In the genomic region with DNA sequence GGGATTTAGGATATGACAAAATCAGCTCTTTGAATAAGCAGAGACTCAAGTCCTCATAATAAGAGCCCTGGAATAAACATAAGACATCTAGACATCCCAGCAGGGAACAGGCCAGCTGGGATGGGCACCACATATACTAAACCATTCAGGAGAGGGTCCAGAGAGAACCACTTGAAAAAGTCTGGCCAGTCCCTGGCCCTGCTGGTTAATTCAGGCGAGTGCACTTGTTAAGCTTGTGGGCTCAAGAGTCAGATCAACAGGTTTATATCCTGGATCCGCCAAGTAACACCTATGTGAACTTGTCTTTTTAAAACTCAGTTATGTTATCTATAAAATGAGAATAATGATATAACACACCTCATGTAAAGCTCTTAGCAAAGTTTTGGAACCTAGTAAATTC, we compare ENCODE assay signal across 26 cellular contexts.
"Had no signal": no experiment of that assay in that cellular context is flagged by ENCODE, and none has a peak within 500 bp of the region (broad histone marks: within the 10 kb centered on the region; RNA-seq: fewer than 3 reads in every experiment).

No MANE protein-coding gene starts in this region.

- H3K27me3 ChIP-seq: pancreas, testis, thyroid gland, transverse colon, upper lobe of left lung, vagina had no signal

- H3K9me3 ChIP-seq: pancreas, prostate gland, testis, thyroid gland, transverse colon, upper lobe of left lung, vagina had no signal

- H3K4me3 Mint-ChIP-seq: naive thymus-derived CD8-positive, alpha-beta T cell; nephron; neural crest cell; stimulated activated naive B cell treated with anti-CD40 and anti-IgM and Interleukin-4, amounts not matched to agents 10 μg/mL and 1 μg/mL and 100 μg/mL, for 72 hours had no signal

- ATAC-seq: naive thymus-derived CD8-positive, alpha-beta T cell; pancreas; right cardiac atrium; sciatic nerve; stimulated activated naive B cell treated with anti-CD40 and anti-IgM and Interleukin-4, amounts not matched to agents 10 μg/mL and 1 μg/mL and 100 μg/mL, for 72 hours; stimulated activated naive CD8-positive, alpha-beta T cell treated with anti-CD3 and anti-CD28 coated beads, Interleukin-15, Interleukin-2, amounts not matched to agents 100 U/mL and 50 U/mL, for 24 hours had no signal

- H3K27ac ChIP-seq: left ventricle myocardium inferior, pancreas, prostate gland, skin epidermis, stomach, testis, thyroid gland, transverse colon, upper lobe of left lung, vagina had no signal

- H3K4me1 Mint-ChIP-seq: naive thymus-derived CD8-positive, alpha-beta T cell; stimulated activated naive B cell treated with anti-CD40 and anti-IgM and Interleukin-4, amounts not matched to agents 10 μg/mL and 1 μg/mL and 100 μg/mL, for 72 hours had no signal

- H3K4me1 ChIP-seq: left ventricle myocardium inferior, pancreas, prostate gland, stomach, testis, thyroid gland, transverse colon, upper lobe of left lung, vagina had no signal

- H3K27ac Mint-ChIP-seq: naive thymus-derived CD8-positive, alpha-beta T cell; stimulated activated naive B cell treated with anti-CD40 and anti-IgM and Interleukin-4, amounts not matched to agents 10 μg/mL and 1 μg/mL and 100 μg/mL, for 72 hours had no signal

- DNase-seq: hypothalamus; islet precursor cell; left ventricle myocardium inferior; naive thymus-derived CD8-positive, alpha-beta T cell; nucleus accumbens; pancreas; posterior cingulate gyrus; retina; right cardiac atrium; stimulated activated CD4-positive, alpha-beta T cell treated with anti-CD3 and anti-CD28 coated beads, Interleukin-12 subunit alpha, Interleukin-12 subunit beta, amount 100 ng/mL, for 4 hours; stimulated activated CD4-positive, alpha-beta T cell treated with anti-CD3 and anti-CD28 coated beads, Interleukin-15, amount 100 ng/mL, for 24 hours; stimulated activated CD4-positive, alpha-beta T cell treated with anti-CD3 and anti-CD28 coated beads, Interleukin-2, amount 100 ng/mL, for 24 hours; stimulated activated CD4-positive, alpha-beta T cell treated with anti-CD3 and anti-CD28 coated beads, Interleukin-4, amount 100 ng/mL, for 1 hour; stimulated activated naive B cell treated with anti-CD40 and anti-IgM and Interleukin-4, amounts not matched to agents 10 μg/mL and 1 μg/mL and 100 μg/mL, for 72 hours; stimulated activated naive CD8-positive, alpha-beta T cell treated with anti-CD3 and anti-CD28 coated beads, Interleukin-15, Interleukin-2, amounts not matched to agents 100 U/mL and 50 U/mL, for 24 hours; stomach; testis; thyroid gland; transverse colon; upper lobe of left lung had no signal
